8 cellular contexts compared by ENCODE assay signal in the genomic region with DNA sequence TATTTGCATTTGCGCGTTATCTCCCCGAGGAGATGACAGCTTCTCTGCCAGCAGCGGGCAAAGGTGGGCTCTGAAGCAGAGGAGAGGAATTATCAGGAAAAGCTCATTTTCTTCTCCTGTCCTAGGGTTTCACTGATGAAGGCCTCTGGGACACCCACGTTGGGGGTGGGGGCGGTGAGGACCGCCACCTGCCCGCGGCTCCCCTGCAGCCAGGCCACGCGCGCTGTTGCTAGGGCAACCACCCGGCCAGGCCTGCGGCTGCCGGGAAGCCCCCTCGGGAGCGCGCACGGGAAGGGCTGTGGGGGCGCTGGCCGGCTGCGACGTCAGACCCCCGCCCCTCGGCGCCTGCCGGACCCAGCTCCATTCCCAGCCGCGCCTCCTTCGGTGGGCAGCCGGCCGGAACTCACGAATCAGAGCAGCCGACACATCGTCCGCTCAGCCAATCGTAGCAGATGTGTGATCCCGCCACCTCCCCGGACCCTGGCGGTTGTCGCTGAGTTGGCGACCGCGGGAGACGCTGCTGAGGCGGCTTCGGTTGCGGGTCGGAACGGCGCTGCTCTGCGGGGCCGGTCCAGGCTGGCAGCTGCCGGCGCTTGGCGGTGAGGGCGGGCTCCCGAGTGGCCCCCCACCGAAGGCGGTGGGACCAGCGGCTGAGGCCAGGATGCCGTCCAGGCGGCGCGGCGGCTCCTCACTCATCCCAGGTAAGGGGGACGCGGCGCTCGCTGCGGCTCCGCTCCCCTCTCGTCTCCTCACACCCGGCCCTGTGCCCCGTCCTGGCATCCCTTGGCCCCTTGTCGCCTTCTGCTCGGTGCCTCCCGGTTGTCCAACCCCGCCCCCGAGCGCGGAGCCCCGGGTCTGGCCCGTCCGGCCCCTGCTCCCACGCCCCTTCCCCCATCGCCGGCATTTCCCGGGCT. TPM values are rescaled to one million over a fixed set of nuclear protein-coding genes. Genes with fewer than 3 reads are reported as not detected.
DNase-seq lines count a peak whose midpoint lies in the region; ATAC-seq and TF ChIP-seq lines count a peak whose summit lies in the region.

TSS of gene TPST1 (plus strand) at position 513 of the 914 bp plus-strand sequence. CDS start 35,092 bp downstream, outside the sequence.

- peaks cover 0 to 5% (median 0%) of the 10 kb centered on the region in 7 donors for H3K9me3 Mint-ChIP-seq in CD4-positive, CD25-positive, alpha-beta regulatory T cell

- H3K27ac ChIP-seq in CD4-positive, CD25-positive, alpha-beta regulatory T cell (ENCODE audit: insufficient read depth, low read length, poor library complexity, severe bottlenecking): no peak within 1 kb of the TSS
- peak within 1 kb of the TSS; percentile 39 to 83 for H3K27ac ChIP-seq in lung (ENCODE audit: low read depth in 1 of 2, low read length in 1 of 2)

- peak; percentile 80 to 89 for ATAC-seq in CD4-positive, CD25-positive, alpha-beta regulatory T cell (ENCODE audit: low read depth in 2 of 2)
- ATAC-seq in GM19397 (IDR thresholded peaks at IDR 0.05; ENCODE audit: unreplicated experiment): peak; percentile 92
- ATAC-seq in HG03565 (IDR thresholded peaks at IDR 0.05; ENCODE audit: unreplicated experiment): peak; percentile 92
- peak; percentile 95 for ATAC-seq in lung (ENCODE audit: insufficient read depth, low FRiP score)

- H3K36me3 ChIP-seq in CD4-positive, CD25-positive, alpha-beta regulatory T cell (ENCODE audit: control insufficient read depth, insufficient read depth, low read length): no peaks in the 10 kb centered on the region
- no peaks in the 10 kb centered on the region for H3K36me3 ChIP-seq in lung (ENCODE audit: control insufficient read depth in 2 of 2, insufficient read depth in 2 of 2, low read length in 2 of 2)

- WGBS in lung, 2 donors: 0% methylated on average over 68 to 89 of the region's 89 CpGs

- H3K27me3 Mint-ChIP-seq in CD4-positive, CD25-positive, alpha-beta regulatory T cell: peaks cover 68% of the 10 kb centered on the region

- DNase-seq in CD4-positive, CD25-positive, alpha-beta regulatory T cell: peak; percentile 55 to 76 (median 62)
- DNase-seq in NCI-H774 (lab: John Stamatoyannopoulos, UW) (peak; percentile 93), lung (ENCODE audit: low spot score) (peak; percentile 84)
- DNase-seq in activated CD8-positive, alpha-beta memory T cell treated with anti-CD3 and anti-CD28 coated beads for 1 hour (ENCODE audit: extremely low read depth in 1 of 2, low read depth in 1 of 2): peak; percentile 48 to 56
- DNase-seq in effector CD4-positive, alpha-beta T cell: peak; percentile 47
- DNase-seq in stimulated activated CD4-positive, alpha-beta T cell treated with anti-CD3 and anti-CD28 coated beads, TNF-alpha, amount 100 ng/mL, for 24 hours (ENCODE audit: low read depth in 3 of 3): peak; percentile 57 to 83 (median 60)

- peaks cover 25% of the 10 kb centered on the region for H3K27me3 ChIP-seq in CD4-positive, CD25-positive, alpha-beta regulatory T cell (ENCODE audit: control insufficient read depth, insufficient read depth, low read length)
- no peaks in the 10 kb centered on the region for H3K27me3 ChIP-seq in lung (ENCODE audit: control insufficient read depth, insufficient read depth)

- H3K4me3 ChIP-seq in CD4-positive, CD25-positive, alpha-beta regulatory T cell (ENCODE audit: low read depth, low read length): peak within 1 kb of the TSS; percentile 57
- peak within 1 kb of the TSS; percentile 73 for H3K4me3 ChIP-seq in lung

- peak within 1 kb of the TSS in 1 of 3 donors; percentile 79 for H3K27ac Mint-ChIP-seq in CD4-positive, CD25-positive, alpha-beta regulatory T cell

- no peaks in the 10 kb centered on the region for H3K9me3 ChIP-seq in CD4-positive, CD25-positive, alpha-beta regulatory T cell (ENCODE audit: control insufficient read depth in 2 of 2, low read length in 2 of 2)
- no peaks in the 10 kb centered on the region for H3K9me3 ChIP-seq in lung (ENCODE audit: control insufficient read depth in 2 of 2, insufficient read depth in 1 of 2, low read length in 1 of 2)

- peak; percentile 44 for TF ChIP-seq CTCF in lung (IDR thresholded peaks at IDR 0.05; ENCODE audit: control extremely low read depth, extremely low read depth)

- H3K4me1 ChIP-seq in CD4-positive, CD25-positive, alpha-beta regulatory T cell (ENCODE audit: control insufficient read depth, insufficient read depth, low read length, poor library complexity, severe bottlenecking): peaks cover 15% of the 10 kb centered on the region
- peaks cover 0 to 3% of the 10 kb centered on the region in 2 donors for H3K4me1 ChIP-seq in lung (ENCODE audit: control insufficient read depth in 2 of 2, insufficient read depth in 2 of 2, low read length in 2 of 2)

- H3K36me3 Mint-ChIP-seq in CD4-positive, CD25-positive, alpha-beta regulatory T cell: no peaks in the 10 kb centered on the region

- H3K4me3 Mint-ChIP-seq in CD4-positive, CD25-positive, alpha-beta regulatory T cell: peak within 1 kb of the TSS; percentile 84 to 95 (median 88)

- peaks cover 0 to 37% (median 22%) of the 10 kb centered on the region in 4 donors for H3K4me1 Mint-ChIP-seq in CD4-positive, CD25-positive, alpha-beta regulatory T cell

RNA-seq across cellular contexts. Expression of gene TPST1, which starts in this region (rescaled TPM):
- 1.2 TPM for total RNA-seq in CD4-positive, CD25-positive, alpha-beta regulatory T cell
- polyA plus RNA-seq in CD4-positive, CD25-positive, alpha-beta regulatory T cell: under 1 TPM in 2 of 4 donors, not detected in 2; 0.15 to 0.24 TPM
- total RNA-seq in lung: 10 to 100 TPM; 34.6 to 56.7 TPM
- 10 to 100 TPM in 1 of 2 donors, 1 to 10 TPM in 1; 7.2 to 34.4 TPM for polyA plus RNA-seq in lung

Comparison
In these comparisons a context has a peak if more than half of its experiments do, and no peak if none do; other contexts are left out.
1. RNA of gene TPST1 (total RNA-seq): 34.6 to 56.7 TPM in lung; 1.2 TPM in CD4-positive, CD25-positive, alpha-beta regulatory T cell (single experiment); every median in the first group is over 10 times any median in the second.
2. RNA of gene TPST1 (polyA plus RNA-seq): 7.2 to 34.4 TPM in lung; 0.15 to 0.24 TPM in CD4-positive, CD25-positive, alpha-beta regulatory T cell; every median in the first group is over 4 times any median in the second.
3. Peak in every context shown above with its lines, with median percentiles within 50 percentile points of each other: ATAC-seq and DNase-seq.